8 cellular contexts compared by ENCODE assay signal in genomic region chr7:155763721-155764431, GRCh38. TPM values are rescaled to one million over a fixed set of nuclear protein-coding genes. Genes with fewer than 3 reads are reported as not detected.
DNase-seq lines count a peak whose midpoint lies in the region; ATAC-seq and TF ChIP-seq lines count a peak whose summit lies in the region.

No MANE protein-coding gene starts in this region.

- H3K4me1 ChIP-seq in upper lobe of right lung, result peaks cover 26% of the 10 kb centered on the region

- in situ Hi-C loops in KBM-7 (cut with MboI; ENCODE audit: low pct_unique_long_range_greater_than_20kb, low sequenced_read_pairs), result loop anchor here (25.0 kb wide), 2 partner anchors 377 to 827 kb away; no protein-coding TSS in a partner anchor

- no peaks in the 10 kb centered on the region for H3K9me3 Mint-ChIP-seq in activated naive CD4-positive, alpha-beta T cell treated with anti-CD3 and anti-CD28 coated beads, Interleukin-2, amount 10 ng/mL, durations not matched to agents 7 days and 5 days
- no peaks in the 10 kb centered on the region for H3K9me3 Mint-ChIP-seq in mesothelial cell of epicardium

- peaks cover 68% of the 10 kb centered on the region for H3K4me1 Mint-ChIP-seq in activated naive CD4-positive, alpha-beta T cell treated with anti-CD3 and anti-CD28 coated beads, Interleukin-2, amount 10 ng/mL, durations not matched to agents 7 days and 5 days
- H3K4me1 Mint-ChIP-seq in mesothelial cell of epicardium, result peaks cover 12% of the 10 kb centered on the region

- peak overlapping the region; percentile 68 for H3K4me3 Mint-ChIP-seq in activated naive CD4-positive, alpha-beta T cell treated with anti-CD3 and anti-CD28 coated beads, Interleukin-2, amount 10 ng/mL, durations not matched to agents 7 days and 5 days
- H3K4me3 Mint-ChIP-seq in mesothelial cell of epicardium, result no peak overlapping the region

- peak overlapping the region; percentile 48 for H3K27ac ChIP-seq in upper lobe of right lung

- no peak for TF ChIP-seq CTCF in mesothelial cell of epicardium (IDR thresholded peaks at IDR 0.05; ENCODE audit: unreplicated experiment)
- TF ChIP-seq CTCF in upper lobe of right lung (IDR thresholded peaks at IDR 0.05), result no peak

- no peaks in the 10 kb centered on the region for H3K27me3 ChIP-seq in upper lobe of right lung

- ATAC-seq in GM19463 (IDR thresholded peaks at IDR 0.05; ENCODE audit: unreplicated experiment) (peak; percentile 60), upper lobe of right lung (peak; percentile 34), esophagus mucosa (no peak)

- H3K9me3 ChIP-seq in upper lobe of right lung, result no peaks in the 10 kb centered on the region

- peaks cover 59% of the 10 kb centered on the region for H3K36me3 ChIP-seq in upper lobe of right lung

- CTCF ChIA-PET in activated naive CD4-positive, alpha-beta T cell treated with anti-CD3 and anti-CD28 coated beads, Interleukin-2, amount 10 ng/mL, durations not matched to agents 7 days and 5 days (lab: Charles Lee), result interaction anchor here (0.7 to 3.3 kb wide), 3 partner anchors 17 to 165 kb away, joined by 3 to 10 read pairs (median 3); no protein-coding TSS in a partner anchor

- H3K36me3 Mint-ChIP-seq in activated naive CD4-positive, alpha-beta T cell treated with anti-CD3 and anti-CD28 coated beads, Interleukin-2, amount 10 ng/mL, durations not matched to agents 7 days and 5 days, result peaks cover 62% of the 10 kb centered on the region
- H3K36me3 Mint-ChIP-seq in mesothelial cell of epicardium, result peaks cover 38% of the 10 kb centered on the region

- H3K27me3 Mint-ChIP-seq in activated naive CD4-positive, alpha-beta T cell treated with anti-CD3 and anti-CD28 coated beads, Interleukin-2, amount 10 ng/mL, durations not matched to agents 7 days and 5 days, result no peaks in the 10 kb centered on the region
- H3K27me3 Mint-ChIP-seq in mesothelial cell of epicardium (ENCODE audit: low read depth), result no peaks in the 10 kb centered on the region

- intact Hi-C loops in upper lobe of right lung (cut with DNase I), result no loop called here

- peak; percentile 78 for DNase-seq in KBM-7
- peak; percentile 79 for DNase-seq in activated naive CD4-positive, alpha-beta T cell treated with anti-CD3 and anti-CD28 coated beads, Interleukin-2, amount 10 ng/mL, durations not matched to agents 7 days and 5 days
- DNase-seq in mesothelial cell of epicardium (ENCODE audit: low spot score in 2 of 2, unreplicated experiment in 2 of 2), result no peak
- no peak for DNase-seq in upper lobe of right lung
- DNase-seq in NCI-H748 (lab: John Stamatoyannopoulos, UW; ENCODE audit: unreplicated experiment), result no peak
- no peak for DNase-seq in NCI-H526 (lab: John Stamatoyannopoulos, UW)

- H3K4me3 ChIP-seq in upper lobe of right lung, result no peak overlapping the region

- H3K27ac Mint-ChIP-seq in activated naive CD4-positive, alpha-beta T cell treated with anti-CD3 and anti-CD28 coated beads, Interleukin-2, amount 10 ng/mL, durations not matched to agents 7 days and 5 days, result peak overlapping the region; percentile 98
- H3K27ac Mint-ChIP-seq in mesothelial cell of epicardium, result peak overlapping the region; percentile 72

RNA-seq across cellular contexts. Expression of gene SHH, which starts 48.4 kb away (rescaled TPM):
- 0.58 to 0.75 TPM (median 0.73 TPM) in 3 replicates for total RNA-seq in mesothelial cell of epicardium
- total RNA-seq in upper lobe of right lung, result 10.1 TPM
- not detected for total RNA-seq in esophagus mucosa

Comparison
In these comparisons a context has a peak if more than half of its experiments do, and no peak if none do; other contexts are left out.
1. DNase-seq: peak in KBM-7 (single experiment) and activated naive CD4-positive, alpha-beta T cell treated with anti-CD3 and anti-CD28 coated beads, Interleukin-2, amount 10 ng/mL, durations not matched to agents 7 days and 5 days (single experiment); none in mesothelial cell of epicardium (0 of 2), upper lobe of right lung (single experiment), NCI-H748 (single experiment) and NCI-H526 (0 of 2).